8 cellular contexts compared by ENCODE assay signal in genomic region chr2:159286709-159287441, GRCh38. TPM values are rescaled to one million over a fixed set of nuclear protein-coding genes. Genes with fewer than 3 reads are reported as not detected.
A peak's percentile ranks its signal among the peaks of the same experiment; 100 is the strongest.
DNase-seq lines count a peak whose midpoint lies in the region; ATAC-seq and TF ChIP-seq lines count a peak whose summit lies in the region.

No MANE protein-coding gene starts in this region.

- WGBS in testis, 2 donors, result 0 to 1% methylated on average over 27 to 34 of the region's 50 CpGs

- H3K9me3 ChIP-seq in SK-N-MC (ENCODE audit: low read depth, low read length) (no peaks in the 10 kb centered on the region), testis (no peaks in the 10 kb centered on the region)

- no peak for TF ChIP-seq CTCF in GM06990 (IDR thresholded peaks at IDR 0.05; ENCODE audit: insufficient read depth, low read length, poor library complexity, severe bottlenecking)
- no peak for TF ChIP-seq CTCF in omental fat pad (IDR thresholded peaks at IDR 0.05)
- TF ChIP-seq CTCF in testis (IDR thresholded peaks at IDR 0.05), result no peak

- H3K9ac ChIP-seq in SK-N-MC (ENCODE audit: insufficient read length), result peak overlapping the region; percentile 85

- H3K27ac ChIP-seq in SK-N-MC (peak overlapping the region; percentile 63), testis (peak overlapping the region; percentile 88 to 97)

- no peak for TF ChIP-seq POLR2A in testis (IDR thresholded peaks at IDR 0.05)

- peak overlapping the region; percentile 87 for H3K4me3 Mint-ChIP-seq in activated naive CD4-positive, alpha-beta T cell treated with anti-CD3 and anti-CD28 coated beads, Interleukin-2, amount 50 U/mL, for 24 hours

- H3K9me3 Mint-ChIP-seq in activated naive CD4-positive, alpha-beta T cell treated with anti-CD3 and anti-CD28 coated beads, Interleukin-2, amount 50 U/mL, for 24 hours, result no peaks in the 10 kb centered on the region

- H3K4me1 Mint-ChIP-seq in activated naive CD4-positive, alpha-beta T cell treated with anti-CD3 and anti-CD28 coated beads, Interleukin-2, amount 50 U/mL, for 24 hours, result peaks cover 30% of the 10 kb centered on the region

- peak; percentile 96 for DNase-seq in GM06990 (ENCODE audit: extremely low read depth, insufficient read length)
- peak; percentile 95 for DNase-seq in NCI-H1048 (lab: John Stamatoyannopoulos, UW)
- DNase-seq in SK-N-MC (ENCODE audit: low read depth, low spot score), result peak; percentile 50
- DNase-seq in glomerular endothelial cell (ENCODE audit: extremely low read depth, low read depth, low spot score), result peak; percentile 61
- peak; percentile 90 for DNase-seq in omental fat pad (ENCODE audit: low spot score)
- DNase-seq in testis, result peak; percentile 99

- H3K27me3 Mint-ChIP-seq in activated naive CD4-positive, alpha-beta T cell treated with anti-CD3 and anti-CD28 coated beads, Interleukin-2, amount 50 U/mL, for 24 hours, result no peaks in the 10 kb centered on the region

- H3K36me3 Mint-ChIP-seq in activated naive CD4-positive, alpha-beta T cell treated with anti-CD3 and anti-CD28 coated beads, Interleukin-2, amount 50 U/mL, for 24 hours, result no peaks in the 10 kb centered on the region

- ATAC-seq in HG02571 (IDR thresholded peaks at IDR 0.05; ENCODE audit: unreplicated experiment) (peak; percentile 91), omental fat pad (ENCODE audit: low FRiP score) (peak; percentile 100)

- H3K4me3 ChIP-seq in GM06990 (replicated peaks; ENCODE audit: low read depth, low read length) (peak overlapping the region; percentile 88), SK-N-MC (peak overlapping the region; percentile 93), testis (peak overlapping the region; percentile 92 to 98)

- no peaks in the 10 kb centered on the region for H3K36me3 ChIP-seq in GM06990 (ENCODE audit: control insufficient read depth, insufficient read depth, low read length)
- no peaks in the 10 kb centered on the region; the same call in 1 of the 2 replicates for H3K36me3 ChIP-seq in SK-N-MC (ENCODE audit: insufficient read depth, low read length)
- H3K36me3 ChIP-seq in testis (ENCODE audit: low read depth, missing control alignments), result no peaks in the 10 kb centered on the region

- intact Hi-C loops in testis (cut with DNase I; ENCODE audit: low total_unique reads), result no loop called here

- H3K27me3 ChIP-seq in GM06990 (replicated peaks; ENCODE audit: control insufficient read depth, insufficient read depth, low read length) (no peaks in the 10 kb centered on the region), testis (no peaks in the 10 kb centered on the region)

- H3K27ac Mint-ChIP-seq in activated naive CD4-positive, alpha-beta T cell treated with anti-CD3 and anti-CD28 coated beads, Interleukin-2, amount 50 U/mL, for 24 hours, result peak overlapping the region; percentile 87

- peaks cover 3% of the 10 kb centered on the region for H3K4me1 ChIP-seq in testis

RNA-seq across cellular contexts. Expression of gene WDSUB1, which starts 0.4 kb away (rescaled TPM):
- total RNA-seq in glomerular endothelial cell (3.1 and 4.1 TPM in 2 replicates), omental fat pad (1 to 10 TPM; 4.3 to 9.3 (median 5.3) TPM), testis (10 to 100 TPM; 10.2 to 11.6 TPM)
- polyA plus RNA-seq in testis (ENCODE audit: insufficient read depth, low read depth, low replicate concordance), result 9.5 TPM

Comparison
In these comparisons a context has a peak if more than half of its experiments do, and no peak if none do; other contexts are left out.
1. Peak in every context shown above with its lines: DNase-seq, ATAC-seq, H3K4me3 ChIP-seq and H3K27ac ChIP-seq.